In the genomic region with DNA sequence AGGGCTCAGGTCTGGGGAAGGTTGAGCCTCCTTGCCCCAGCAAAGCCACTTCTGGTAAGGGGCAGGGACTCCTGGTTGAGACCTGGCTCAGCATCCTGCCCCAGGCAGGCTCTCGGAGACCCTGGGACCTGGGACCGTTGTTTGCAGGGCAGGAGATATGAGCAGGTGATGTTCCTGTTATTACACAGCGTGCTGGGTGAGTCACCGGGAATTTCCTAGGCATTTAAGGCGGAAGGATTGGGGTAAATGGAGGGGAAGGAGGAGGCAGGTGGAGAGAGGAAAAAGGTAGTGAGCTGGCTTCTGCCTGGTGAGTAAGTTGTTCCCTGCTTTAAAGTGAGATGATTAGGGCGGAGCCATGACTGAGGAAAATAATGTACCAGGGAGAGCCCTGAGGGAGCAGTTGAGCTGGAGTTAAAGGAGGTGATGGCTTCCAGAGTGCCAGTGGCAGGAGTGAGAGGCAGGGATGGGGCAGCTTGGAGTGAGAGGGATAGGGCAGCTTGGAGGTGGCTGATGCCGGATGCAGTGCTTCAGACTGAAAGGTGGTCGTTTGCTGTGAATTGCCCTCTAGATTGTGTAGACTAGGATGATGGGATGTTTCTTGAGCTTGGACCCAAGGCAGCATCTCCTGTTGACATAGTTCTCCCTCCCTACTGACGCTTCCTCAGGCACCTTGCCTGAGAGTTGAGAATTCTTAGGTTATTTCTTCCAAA, we compare ENCODE assay signal across 8 cellular contexts.
DNase-seq lines count a peak whose midpoint lies in the region; ATAC-seq, FAIRE-seq and TF ChIP-seq lines count a peak whose summit lies in the region.

No MANE protein-coding gene starts in this region.

- FAIRE-seq in GM19239 (lab: Jason Lieb, UNC) = peak; percentile 55

- H3K4me1 ChIP-seq in skeletal muscle tissue (ENCODE audit: control insufficient read depth in 3 of 3, insufficient read depth in 3 of 3, low read length in 3 of 3) = peaks cover 68 to 99% (median 97%) of the 10 kb centered on the region in 3 donors

- H3K27me3 ChIP-seq in skeletal muscle tissue (ENCODE audit: control insufficient read depth in 3 of 3, insufficient read depth in 3 of 3, low read length in 3 of 3) = no peaks in the 10 kb centered on the region
- H3K27me3 ChIP-seq in WERI-Rb-1 (ENCODE audit: insufficient read depth, low read depth, severe bottlenecking) = no peaks in the 10 kb centered on the region

- TF ChIP-seq CTCF in epithelial cell of proximal tubule (conservative IDR thresholded peaks at IDR 0.05; ENCODE audit: low read depth, low read length) (no peak), WERI-Rb-1 (IDR thresholded peaks at IDR 0.05; ENCODE audit: low read depth, low read length) (no peak)

- no peak overlapping the region for H3K4me3 ChIP-seq in epithelial cell of proximal tubule (ENCODE audit: low read depth, low read length)
- H3K4me3 ChIP-seq in skeletal muscle tissue (ENCODE audit: low read length in 3 of 3) = peak overlapping the region in 1 of 3 donors; percentile 4
- H3K4me3 ChIP-seq in WERI-Rb-1 (ENCODE audit: low read depth, low read length) = no peak overlapping the region

- H3K36me3 ChIP-seq in skeletal muscle tissue (ENCODE audit: control insufficient read depth in 3 of 3, insufficient read depth in 3 of 3, low read length in 3 of 3) = peaks cover 9 to 49% (median 41%) of the 10 kb centered on the region in 3 donors
- no peaks in the 10 kb centered on the region for H3K36me3 ChIP-seq in WERI-Rb-1

- ATAC-seq in GM18870 (IDR thresholded peaks at IDR 0.05; ENCODE audit: unreplicated experiment) = no peak
- no peak for ATAC-seq in GM21786 (IDR thresholded peaks at IDR 0.05; ENCODE audit: unreplicated experiment)

- peak overlapping the region in 2 of 3 donors; percentile 46 to 70 for H3K9ac ChIP-seq in skeletal muscle tissue (ENCODE audit: low read depth in 1 of 3, low read length in 3 of 3)

- H3K27ac ChIP-seq in skeletal muscle tissue (ENCODE audit: low read depth, low read length) (peak overlapping the region; percentile 58), WERI-Rb-1 (no peak overlapping the region)

- no peak for DNase-seq in GM19239 (ENCODE audit: insufficient read length, low spot score)
- peak; percentile 24 for DNase-seq in RPMI8226
- peak; percentile 79 for DNase-seq in epithelial cell of proximal tubule (ENCODE audit: low read depth)
- no peak for DNase-seq in WERI-Rb-1
- DNase-seq in NCI-H774 (lab: John Stamatoyannopoulos, UW) = no peak

- H3K9me3 ChIP-seq in skeletal muscle tissue (ENCODE audit: control insufficient read depth in 3 of 3, low read length in 3 of 3) (no peaks in the 10 kb centered on the region), WERI-Rb-1 (ENCODE audit: severe bottlenecking) (no peaks in the 10 kb centered on the region)

Comparison
In these comparisons a context has a peak if more than half of its experiments do, and no peak if none do; other contexts are left out.
1. DNase-seq: peak in RPMI8226 (single experiment) and epithelial cell of proximal tubule (single experiment); none in GM19239 (single experiment), WERI-Rb-1 (single experiment) and NCI-H774 (single experiment).